ENCODE assay signal across 1 cellular context in genomic region chr12:54870048-54870447, GRCh38.
TF ChIP-seq lines count a peak whose summit lies in the region.

No MANE protein-coding gene starts in this region.

TF ChIP-seq in HepG2, 621 proteins besides CTCF, POLR2A, EP300 and RAD21 (continued from another document):
- TF ChIP-seq SALL2 (CRISPR knock-in tag; IDR thresholded peaks at IDR 0.05) (no peak), TSC22D2 (CRISPR knock-in tag; IDR thresholded peaks at IDR 0.05; ENCODE audit: borderline replicate concordance) (no peak), PTBP1 (IDR thresholded peaks at IDR 0.05; ENCODE audit: low read depth, low read length, poor library complexity, severe bottlenecking) (no peak), TEAD3 (CRISPR knock-in tag; optimal IDR thresholded peaks at IDR 0.05; ENCODE audit: borderline replicate concordance) (no peak), CBX1 (IDR thresholded peaks at IDR 0.05; ENCODE audit: low read depth) (no peak), SP5 (CRISPR knock-in tag; IDR thresholded peaks at IDR 0.05; ENCODE audit: borderline replicate concordance, low read depth) (no peak), HDAC6 (IDR thresholded peaks at IDR 0.05; ENCODE audit: low read depth, low read length) (no peak), AGO2 (optimal IDR thresholded peaks at IDR 0.05; ENCODE audit: low read depth, low read length) (no peak), LCORL (IDR thresholded peaks at IDR 0.05) (no peak), LCORL (CRISPR knock-in tag; IDR thresholded peaks at IDR 0.05) (no peak), FOSL2 (CRISPR knock-in tag; IDR thresholded peaks at IDR 0.05) (no peak), ZNF512 (CRISPR knock-in tag; IDR thresholded peaks at IDR 0.05) (no peak), CENPT (CRISPR knock-in tag; IDR thresholded peaks at IDR 0.05; ENCODE audit: low read depth) (no peak), PBX3 (CRISPR knock-in tag; IDR thresholded peaks at IDR 0.05; ENCODE audit: borderline replicate concordance) (no peak), ZNF24 (IDR thresholded peaks at IDR 0.05) (no peak), KLF12 (CRISPR knock-in tag; IDR thresholded peaks at IDR 0.05; ENCODE audit: borderline replicate concordance) (no peak)
